ENCODE assay signal across 19 cellular contexts in genomic region chr4:26213317-26213716, GRCh38.
DNase-seq lines count a peak whose midpoint lies in the region; ATAC-seq and TF ChIP-seq lines count a peak whose summit lies in the region.
"Had no signal": no experiment of that assay in that cellular context is flagged by ENCODE, and none has a peak within 500 bp of the region (broad histone marks: within the 10 kb centered on the region; RNA-seq: fewer than 3 reads in every experiment).

No MANE protein-coding gene starts in this region.

- peaks cover 66% of the 10 kb centered on the region for H3K27me3 Mint-ChIP-seq in activated T-cell treated with anti-CD3 and anti-CD28 coated beads, Interleukin-2, amount 50 U/mL, for 72 hours (ENCODE audit: low read depth)
- peaks cover 21% of the 10 kb centered on the region for H3K27me3 Mint-ChIP-seq in activated T-cell treated with anti-CD3 and anti-CD28 coated beads, Interleukin-2, amount 50 U/mL, for 24 hours
- peaks cover 18% of the 10 kb centered on the region for H3K27me3 Mint-ChIP-seq in central memory CD8-positive, alpha-beta T cell

- no peak for ATAC-seq in activated T-cell treated with anti-CD3 and anti-CD28 coated beads, Interleukin-2, amount 50 U/mL, for 72 hours (replicated peaks in 1 of 2)
- ATAC-seq in central memory CD8-positive, alpha-beta T cell (replicated peaks; ENCODE audit: extremely low read depth, poor library complexity, severe bottlenecking) = no peak
- no peak for ATAC-seq in stimulated activated effector memory CD8-positive, alpha-beta T cell treated with anti-CD3 and anti-CD28 coated beads, Interleukin-12 subunit alpha, Interleukin-12 subunit beta, amount 100 ng/mL, for 72 hours
- ATAC-seq in HG02623 (IDR thresholded peaks at IDR 0.05; ENCODE audit: unreplicated experiment) = no peak

- peaks cover 4 to 5% of the 10 kb centered on the region in 2 donors for H3K36me3 Mint-ChIP-seq in activated T-cell treated with anti-CD3 and anti-CD28 coated beads, Interleukin-2, amount 50 U/mL, for 72 hours (ENCODE audit: insufficient read depth in 2 of 2)
- no peaks in the 10 kb centered on the region for H3K36me3 Mint-ChIP-seq in activated T-cell treated with anti-CD3 and anti-CD28 coated beads, Interleukin-2, amount 50 U/mL, for 24 hours (ENCODE audit: low read depth)
- H3K36me3 Mint-ChIP-seq in central memory CD8-positive, alpha-beta T cell (ENCODE audit: insufficient read depth) = peaks cover 1% of the 10 kb centered on the region
- H3K36me3 Mint-ChIP-seq in stimulated activated effector memory CD8-positive, alpha-beta T cell treated with anti-CD3 and anti-CD28 coated beads, Interleukin-12 subunit alpha, Interleukin-12 subunit beta, amount 100 ng/mL, for 72 hours = no peaks in the 10 kb centered on the region

- peaks cover 0 to 5% of the 10 kb centered on the region in 2 donors for H3K9me3 Mint-ChIP-seq in activated T-cell treated with anti-CD3 and anti-CD28 coated beads, Interleukin-2, amount 50 U/mL, for 72 hours
- no peaks in the 10 kb centered on the region for H3K9me3 Mint-ChIP-seq in activated T-cell treated with anti-CD3 and anti-CD28 coated beads, Interleukin-2, amount 50 U/mL, for 24 hours
- H3K9me3 Mint-ChIP-seq in central memory CD8-positive, alpha-beta T cell = no peaks in the 10 kb centered on the region
- H3K9me3 Mint-ChIP-seq in stimulated activated effector memory CD8-positive, alpha-beta T cell treated with anti-CD3 and anti-CD28 coated beads, Interleukin-12 subunit alpha, Interleukin-12 subunit beta, amount 100 ng/mL, for 72 hours = no peaks in the 10 kb centered on the region

- no peaks in the 10 kb centered on the region for H3K9me3 ChIP-seq in A673 (ENCODE audit: low read depth, low read length, poor library complexity, severe bottlenecking)

- H3K36me3 ChIP-seq in A673 (ENCODE audit: insufficient read depth, low read length, poor library complexity, severe bottlenecking) = no peaks in the 10 kb centered on the region

- no TSS peak for BruUV-seq in A673 (replicated peaks; lab: Mats Ljungman, UMichigan)

- no peak overlapping the region for H3K4me3 Mint-ChIP-seq in activated T-cell treated with anti-CD3 and anti-CD28 coated beads, Interleukin-2, amount 50 U/mL, for 72 hours
- H3K4me3 Mint-ChIP-seq in activated T-cell treated with anti-CD3 and anti-CD28 coated beads, Interleukin-2, amount 50 U/mL, for 24 hours = no peak overlapping the region
- no peak overlapping the region for H3K4me3 Mint-ChIP-seq in central memory CD8-positive, alpha-beta T cell
- H3K4me3 Mint-ChIP-seq in stimulated activated effector memory CD8-positive, alpha-beta T cell treated with anti-CD3 and anti-CD28 coated beads, Interleukin-12 subunit alpha, Interleukin-12 subunit beta, amount 100 ng/mL, for 72 hours = no peak overlapping the region

- H3K4me3 ChIP-seq in A673 (ENCODE audit: low read depth, low read length, poor library complexity, severe bottlenecking) = no peak overlapping the region

- CTCF ChIA-PET in A673 (lab: Charles Lee) = no interaction called here

- H3K27ac Mint-ChIP-seq in activated T-cell treated with anti-CD3 and anti-CD28 coated beads, Interleukin-2, amount 50 U/mL, for 72 hours = peak overlapping the region; percentile 31
- no peak overlapping the region for H3K27ac Mint-ChIP-seq in activated T-cell treated with anti-CD3 and anti-CD28 coated beads, Interleukin-2, amount 50 U/mL, for 24 hours
- H3K27ac Mint-ChIP-seq in central memory CD8-positive, alpha-beta T cell (ENCODE audit: low read depth) = peak overlapping the region; percentile 27
- peak overlapping the region; percentile 87 for H3K27ac Mint-ChIP-seq in stimulated activated effector memory CD8-positive, alpha-beta T cell treated with anti-CD3 and anti-CD28 coated beads, Interleukin-12 subunit alpha, Interleukin-12 subunit beta, amount 100 ng/mL, for 72 hours

- H3K27ac ChIP-seq in A673 (ENCODE audit: low read depth, low read length, poor library complexity, severe bottlenecking) = no peak overlapping the region
- H3K27ac ChIP-seq: C4-2B had no signal

- DNase-seq in activated T-cell treated with anti-CD3 and anti-CD28 coated beads, Interleukin-2, amount 50 U/mL, for 72 hours = no peak
- no peak for DNase-seq in activated T-cell treated with anti-CD3 and anti-CD28 coated beads, Interleukin-2, amount 50 U/mL, for 24 hours
- peak; percentile 54 for DNase-seq in M059J (ENCODE audit: low read depth)
- no peak for DNase-seq in central memory CD8-positive, alpha-beta T cell (ENCODE audit: low spot score in 2 of 2)
- no peak for DNase-seq in stimulated activated effector memory CD8-positive, alpha-beta T cell treated with anti-CD3 and anti-CD28 coated beads, Interleukin-12 subunit alpha, Interleukin-12 subunit beta, amount 100 ng/mL, for 72 hours (ENCODE audit: low spot score in 2 of 2)
- no peak for DNase-seq in A673 (ENCODE audit: low spot score)
- DNase-seq in LoVo (ENCODE audit: low spot score) = no peak
- DNase-seq: 8988T; H7; KG1; MV-4-11; NCI-H1105 treated with DMSO at 0.1 percent for 48 hours; NCI-H2029 treated with DMSO at 0.1 percent for 48 hours; NCI-H226; NCI-H510A treated with DMSO at 0.1 percent for 48 hours; NCI-H774; NK-92 treated with Interleukin-12 subunit alpha and Interleukin-12 subunit beta, amount 100 ng/mL, for 24 hours had no signal

- H3K27me3 ChIP-seq in A673 (replicated peaks; ENCODE audit: insufficient read depth, low read depth, low read length, poor library complexity) = peaks cover 50% of the 10 kb centered on the region

- peaks cover 10% of the 10 kb centered on the region for H3K4me1 Mint-ChIP-seq in activated T-cell treated with anti-CD3 and anti-CD28 coated beads, Interleukin-2, amount 50 U/mL, for 72 hours (ENCODE audit: low read depth)
- H3K4me1 Mint-ChIP-seq in activated T-cell treated with anti-CD3 and anti-CD28 coated beads, Interleukin-2, amount 50 U/mL, for 24 hours (ENCODE audit: low read depth) = peaks cover 6% of the 10 kb centered on the region
- H3K4me1 Mint-ChIP-seq in central memory CD8-positive, alpha-beta T cell = peaks cover 25% of the 10 kb centered on the region
- peaks cover 16% of the 10 kb centered on the region for H3K4me1 Mint-ChIP-seq in stimulated activated effector memory CD8-positive, alpha-beta T cell treated with anti-CD3 and anti-CD28 coated beads, Interleukin-12 subunit alpha, Interleukin-12 subunit beta, amount 100 ng/mL, for 72 hours

- no peaks in the 10 kb centered on the region for H3K4me1 ChIP-seq in A673 (ENCODE audit: insufficient read depth, low read length, poor library complexity, severe bottlenecking)

- POLR2A ChIA-PET in A673 (lab: Charles Lee; ENCODE audit: low non-redundant PET) = interaction anchor here (0.9 kb wide), 1 partner anchor 509 kb away, joined by 10 read pairs; no protein-coding TSS in a partner anchor

- TF ChIP-seq CTCF in A673 (conservative IDR thresholded peaks at IDR 0.05; ENCODE audit: low read depth, low read length) = no peak

- intact Hi-C loops in A673 (cut with micrococcal nuclease; ENCODE audit: unreplicated experiment) = no loop called here
